In genomic region chr7:96709381-96710228, GRCh38 we compare ENCODE assay signal across 1 cellular context.
TF ChIP-seq lines count a peak whose summit lies in the region.

TSS of gene SEM1 (minus strand) at chr7:96709846. CDS start at chr7:96709763, 83 bp downstream.

TF ChIP-seq in K562, 482 proteins besides CTCF, POLR2A, EP300 and RAD21 (continued from another document and continues in another):
- TF ChIP-seq RBFOX2 (IDR thresholded peaks at IDR 0.05; ENCODE audit: low read depth, low read length): peak; percentile 87
- TF ChIP-seq CHAMP1 (IDR thresholded peaks at IDR 0.05): no peak; the same call in 1 of the 2 replicates
- peak; percentile 88 for TF ChIP-seq GMEB1 (CRISPR knock-in tag; IDR thresholded peaks at IDR 0.05)
- TF ChIP-seq ZNF212 (CRISPR knock-in tag; IDR thresholded peaks at IDR 0.05): no peak
- TF ChIP-seq SLC30A9 (CRISPR knock-in tag; IDR thresholded peaks at IDR 0.05): no peak
- no peak for TF ChIP-seq MEF2A (IDR thresholded peaks at IDR 0.05; ENCODE audit: control insufficient read depth, low read depth, low read length)
- TF ChIP-seq PHTF2 (CRISPR knock-in tag; IDR thresholded peaks at IDR 0.05): no peak
- TF ChIP-seq HMBOX1 (IDR thresholded peaks at IDR 0.05): no peak
- TF ChIP-seq TBP (optimal IDR thresholded peaks at IDR 0.05; ENCODE audit: low read depth, low read length): peak; percentile 63
- no peak for TF ChIP-seq ELK1 (CRISPR knock-in tag; IDR thresholded peaks at IDR 0.05)
- TF ChIP-seq TFE3 (CRISPR knock-in tag; IDR thresholded peaks at IDR 0.05): no peak
- TF ChIP-seq PCBP1 (IDR thresholded peaks at IDR 0.05; ENCODE audit: low read depth, low read length, poor library complexity, severe bottlenecking): no peak
- no peak for TF ChIP-seq IFI16 (CRISPR knock-in tag; IDR thresholded peaks at IDR 0.05)
- peak in 1 of 2 experiments; percentile 56; a peak in 1 of 4 replicates for TF ChIP-seq ZNF639 (CRISPR knock-in tag; conservative IDR thresholded peaks at IDR 0.05 in 1 of 2, IDR thresholded peaks at IDR 0.05 in 1 of 2)
- TF ChIP-seq KLF16 (IDR thresholded peaks at IDR 0.05): no peak
- TF ChIP-seq CBX8 (IDR thresholded peaks at IDR 0.05; ENCODE audit: borderline replicate concordance, extremely low read depth, low read depth, low read length, poor library complexity, severe bottlenecking): no peak
- TF ChIP-seq FOXM1 (IDR thresholded peaks at IDR 0.05; ENCODE audit: low read depth): no peak
- TF ChIP-seq FOXM1 (CRISPR knock-in tag; IDR thresholded peaks at IDR 0.05; ENCODE audit: low read depth): no peak
- no peak for TF ChIP-seq SREBF1 (IDR thresholded peaks at IDR 0.05; ENCODE audit: borderline replicate concordance, low read depth, low read length)
- TF ChIP-seq GATA2 (CRISPR knock-in tag; IDR thresholded peaks at IDR 0.05): no peak
- no peak for TF ChIP-seq RBM15 (IDR thresholded peaks at IDR 0.05; ENCODE audit: insufficient read depth, low read length)
- TF ChIP-seq ELF4 (CRISPR knock-in tag; IDR thresholded peaks at IDR 0.05): no peak
- no peak for TF ChIP-seq ATF2 (CRISPR knock-in tag; IDR thresholded peaks at IDR 0.05)
- TF ChIP-seq GABPB1 (CRISPR knock-in tag; IDR thresholded peaks at IDR 0.05): peak; percentile 43; the same call in 1 of the 2 replicates
- no peak for TF ChIP-seq E2F8 (IDR thresholded peaks at IDR 0.05; ENCODE audit: low read depth, partially characterized antibody)
- TF ChIP-seq TGIF2 (CRISPR knock-in tag; IDR thresholded peaks at IDR 0.05): no peak
- peak; percentile 55 for TF ChIP-seq FOSL1 (tag; conservative IDR thresholded peaks at IDR 0.05)
- TF ChIP-seq ZFP91 (CRISPR knock-in tag; IDR thresholded peaks at IDR 0.05): no peak
- TF ChIP-seq CREB3 (tag; conservative IDR thresholded peaks at IDR 0.05; ENCODE audit: low read depth): no peak
- no peak for TF ChIP-seq TAF15 (IDR thresholded peaks at IDR 0.05; ENCODE audit: low read depth, low read length)
- TF ChIP-seq ZBTB17 (CRISPR knock-in tag; IDR thresholded peaks at IDR 0.05): no peak
- TF ChIP-seq KLF1 (tag; IDR thresholded peaks at IDR 0.05): no peak
- TF ChIP-seq ZZZ3 (IDR thresholded peaks at IDR 0.05): peak; percentile 83
- no peak for TF ChIP-seq RBM39 (optimal IDR thresholded peaks at IDR 0.05; ENCODE audit: low read depth, low read length)
- TF ChIP-seq NCOR1 (IDR thresholded peaks at IDR 0.05): no peak; the same call in 1 of the 2 replicates
- no peak for TF ChIP-seq FOXK1 (CRISPR knock-in tag; IDR thresholded peaks at IDR 0.05; ENCODE audit: borderline replicate concordance)
- no peak for TF ChIP-seq BDP1 (IDR thresholded peaks at IDR 0.05; ENCODE audit: insufficient read depth, insufficient read length)
- TF ChIP-seq FUS (optimal IDR thresholded peaks at IDR 0.05; ENCODE audit: low read depth, low read length): no peak
- TF ChIP-seq CAMTA2 (CRISPR knock-in tag; conservative IDR thresholded peaks at IDR 0.05): no peak
- TF ChIP-seq YY1 (IDR thresholded peaks at IDR 0.05; ENCODE audit: borderline replicate concordance in 1 of 3, control insufficient read depth in 1 of 3, extremely low read depth in 1 of 3, insufficient read depth in 3 of 3, insufficient read length in 1 of 3, insufficient replicate concordance in 2 of 3, low read depth in 1 of 3, low read length in 2 of 3): peak in 1 of 3 experiments; percentile 57
- no peak for TF ChIP-seq EZH2 (IDR thresholded peaks at IDR 0.05; ENCODE audit: borderline replicate concordance, low read depth, low read length)
